In genomic region chr12:105420659-105421240, GRCh38 we compare ENCODE assay signal across 8 cellular contexts.
DNase-seq lines count a peak whose midpoint lies in the region; ATAC-seq and TF ChIP-seq lines count a peak whose summit lies in the region.

No MANE protein-coding gene starts in this region.

- DNase-seq in A673 (ENCODE audit: low spot score), result peak; percentile 71
- DNase-seq in NB4 (ENCODE audit: low read depth), result peak; percentile 78
- peak; percentile 75 for DNase-seq in SK-MEL-5 (ENCODE audit: low read depth, low spot score)
- DNase-seq in activated naive CD4-positive, alpha-beta T cell treated with anti-CD3 and anti-CD28 coated beads, Interleukin-2, amount 50 U/mL, for 72 hours (ENCODE audit: low spot score in 2 of 2), result peak in 1 of 2 donors; percentile 60
- peak; percentile 62 to 91 (median 84) for DNase-seq in head of caudate nucleus
- DNase-seq in posterior vena cava (ENCODE audit: low spot score), result peak; percentile 90
- peak; percentile 79 to 87 for DNase-seq in aorta

- intact Hi-C loops in A673 (cut with micrococcal nuclease; ENCODE audit: unreplicated experiment) (loop anchor here (1.0 to 10.0 kb wide), 4 partner anchors 284 to 862 kb away; no protein-coding TSS in a partner anchor), head of caudate nucleus (cut with DNase I) (loop anchor here (5.0 to 10.0 kb wide), 2 partner anchors 714 to 802 kb away; partner anchors contain the start of gene NUAK1), posterior vena cava (cut with DNase I) (loop anchor here in 1 of 2 donors (5.0 kb wide), 2 partner anchors 717 to 802 kb away; partner anchors contain the start of gene NUAK1), aorta (cut with DNase I) (loop anchor here (1.0 to 10.0 kb wide), 5 partner anchors 287 to 864 kb away; partner anchors contain the start of gene NUAK1 (in 1 of the 2))

- CTCF ChIA-PET in A673 (lab: Charles Lee), result interaction anchor here (0.5 to 1.8 kb wide), 11 partner anchors 9 to 861 kb away, joined by 3 to 14 read pairs (median 4); partner anchors contain the start of gene NUAK1

- no peak overlapping the region for H3K27ac Mint-ChIP-seq in activated naive CD4-positive, alpha-beta T cell treated with anti-CD3 and anti-CD28 coated beads, Interleukin-2, amount 50 U/mL, for 72 hours

- no TSS peak for BruUV-seq in A673 (replicated peaks; lab: Mats Ljungman, UMichigan)

- H3K4me1 ChIP-seq in A673 (ENCODE audit: insufficient read depth, low read length, poor library complexity, severe bottlenecking) (no peaks in the 10 kb centered on the region), aorta (ENCODE audit: control insufficient read depth in 1 of 2, insufficient read depth in 2 of 2, low read length in 2 of 2) (peaks cover 0 to 2% of the 10 kb centered on the region in 2 donors)

- H3K4me3 ChIP-seq in A673 (ENCODE audit: low read depth, low read length, poor library complexity, severe bottlenecking) (no peak overlapping the region), NB4 (ENCODE audit: low read depth, low read length) (no peak overlapping the region), aorta (ENCODE audit: low read length in 2 of 2) (no peak overlapping the region)

- H3K27ac ChIP-seq in A673 (ENCODE audit: low read depth, low read length, poor library complexity, severe bottlenecking) (no peak overlapping the region), aorta (ENCODE audit: low read depth in 1 of 2, low read length in 2 of 2) (no peak overlapping the region)

- no peaks in the 10 kb centered on the region for H3K36me3 Mint-ChIP-seq in activated naive CD4-positive, alpha-beta T cell treated with anti-CD3 and anti-CD28 coated beads, Interleukin-2, amount 50 U/mL, for 72 hours

- in situ Hi-C loops in SK-MEL-5 (cut with HindIII; ENCODE audit: low pct_unique_long_range_greater_than_20kb, low sequenced_read_pairs), result no loop called here

- H3K27me3 ChIP-seq in A673 (replicated peaks; ENCODE audit: insufficient read depth, low read depth, low read length, poor library complexity), result no peaks in the 10 kb centered on the region
- H3K27me3 ChIP-seq in aorta (ENCODE audit: control insufficient read depth in 1 of 2, insufficient read depth in 2 of 2, low read length in 1 of 2), result no peaks in the 10 kb centered on the region

- no peaks in the 10 kb centered on the region for H3K9me3 ChIP-seq in A673 (ENCODE audit: low read depth, low read length, poor library complexity, severe bottlenecking)
- no peaks in the 10 kb centered on the region for H3K9me3 ChIP-seq in aorta (ENCODE audit: control insufficient read depth, low read length)

- POLR2A ChIA-PET in A673 (lab: Charles Lee; ENCODE audit: low non-redundant PET), result interaction anchor here (0.6 kb wide), 1 partner anchor 9 kb away, joined by 5 read pairs; no protein-coding TSS in a partner anchor

- TF ChIP-seq POLR2A in NB4 (IDR thresholded peaks at IDR 0.05; ENCODE audit: extremely low read depth, insufficient read length), result no peak

- H3K36me3 ChIP-seq in A673 (ENCODE audit: insufficient read depth, low read length, poor library complexity, severe bottlenecking), result no peaks in the 10 kb centered on the region
- no peaks in the 10 kb centered on the region for H3K36me3 ChIP-seq in aorta (ENCODE audit: control insufficient read depth in 1 of 2, insufficient read depth in 2 of 2, low read length in 1 of 2)

- no peaks in the 10 kb centered on the region for H3K9me3 Mint-ChIP-seq in activated naive CD4-positive, alpha-beta T cell treated with anti-CD3 and anti-CD28 coated beads, Interleukin-2, amount 50 U/mL, for 72 hours

- TF ChIP-seq CTCF in A673 (conservative IDR thresholded peaks at IDR 0.05; ENCODE audit: low read depth, low read length) (peak; percentile 89), NB4 (IDR thresholded peaks at IDR 0.05; ENCODE audit: low read depth, low read length) (peak; percentile 95)

- peak; percentile 60 for ATAC-seq in GM18868 (IDR thresholded peaks at IDR 0.05; ENCODE audit: unreplicated experiment)
- ATAC-seq in activated naive CD4-positive, alpha-beta T cell treated with anti-CD3 and anti-CD28 coated beads, Interleukin-2, amount 50 U/mL, for 72 hours, result peak; percentile 48 to 73
- peak; percentile 89 for ATAC-seq in aorta (ENCODE audit: low FRiP score)
